Comparison of ENCODE assay signal across 1 cellular context in genomic region chr6:31822038-31822821, GRCh38.
TF ChIP-seq lines count a peak whose summit lies in the region.

No MANE protein-coding gene starts in this region.

TF ChIP-seq in SK-N-SH, 30 proteins besides CTCF, POLR2A, EP300 and RAD21 (continued from another document):
- no peak for TF ChIP-seq MXI1 (IDR thresholded peaks at IDR 0.05; ENCODE audit: low read depth, low read length)
- no peak for TF ChIP-seq RCOR1 (IDR thresholded peaks at IDR 0.05; ENCODE audit: low read length)
- TF ChIP-seq CHD2 (IDR thresholded peaks at IDR 0.05; ENCODE audit: low read length, partially characterized antibody): no peak
- TF ChIP-seq, protein P1, sequence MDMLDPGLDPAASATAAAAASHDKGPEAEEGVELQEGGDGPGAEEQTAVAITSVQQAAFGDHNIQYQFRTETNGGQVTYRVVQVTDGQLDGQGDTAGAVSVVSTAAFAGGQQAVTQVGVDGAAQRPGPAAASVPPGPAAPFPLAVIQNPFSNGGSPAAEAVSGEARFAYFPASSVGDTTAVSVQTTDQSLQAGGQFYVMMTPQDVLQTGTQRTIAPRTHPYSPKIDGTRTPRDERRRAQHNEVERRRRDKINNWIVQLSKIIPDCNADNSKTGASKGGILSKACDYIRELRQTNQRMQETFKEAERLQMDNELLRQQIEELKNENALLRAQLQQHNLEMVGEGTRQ (IDR thresholded peaks at IDR 0.05; ENCODE audit: borderline replicate concordance, low read depth, low read length): no peak
- TF ChIP-seq RXRA (IDR thresholded peaks at IDR 0.05; ENCODE audit: borderline replicate concordance, low read depth): no peak
- TF ChIP-seq, protein P2, sequence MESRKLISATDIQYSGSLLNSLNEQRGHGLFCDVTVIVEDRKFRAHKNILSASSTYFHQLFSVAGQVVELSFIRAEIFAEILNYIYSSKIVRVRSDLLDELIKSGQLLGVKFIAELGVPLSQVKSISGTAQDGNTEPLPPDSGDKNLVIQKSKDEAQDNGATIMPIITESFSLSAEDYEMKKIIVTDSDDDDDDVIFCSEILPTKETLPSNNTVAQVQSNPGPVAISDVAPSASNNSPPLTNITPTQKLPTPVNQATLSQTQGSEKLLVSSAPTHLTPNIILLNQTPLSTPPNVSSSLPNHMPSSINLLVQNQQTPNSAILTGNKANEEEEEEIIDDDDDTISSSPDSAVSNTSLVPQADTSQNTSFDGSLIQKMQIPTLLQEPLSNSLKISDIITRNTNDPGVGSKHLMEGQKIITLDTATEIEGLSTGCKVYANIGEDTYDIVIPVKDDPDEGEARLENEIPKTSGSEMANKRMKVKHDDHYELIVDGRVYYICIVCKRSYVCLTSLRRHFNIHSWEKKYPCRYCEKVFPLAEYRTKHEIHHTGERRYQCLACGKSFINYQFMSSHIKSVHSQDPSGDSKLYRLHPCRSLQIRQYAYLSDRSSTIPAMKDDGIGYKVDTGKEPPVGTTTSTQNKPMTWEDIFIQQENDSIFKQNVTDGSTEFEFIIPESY (IDR thresholded peaks at IDR 0.05; ENCODE audit: borderline replicate concordance, low read depth): no peak
- no peak for TF ChIP-seq GABPA (IDR thresholded peaks at IDR 0.05; ENCODE audit: low read depth)
- TF ChIP-seq GATA2 (CRISPR knock-in tag; IDR thresholded peaks at IDR 0.05): no peak
- TF ChIP-seq, protein P3, sequence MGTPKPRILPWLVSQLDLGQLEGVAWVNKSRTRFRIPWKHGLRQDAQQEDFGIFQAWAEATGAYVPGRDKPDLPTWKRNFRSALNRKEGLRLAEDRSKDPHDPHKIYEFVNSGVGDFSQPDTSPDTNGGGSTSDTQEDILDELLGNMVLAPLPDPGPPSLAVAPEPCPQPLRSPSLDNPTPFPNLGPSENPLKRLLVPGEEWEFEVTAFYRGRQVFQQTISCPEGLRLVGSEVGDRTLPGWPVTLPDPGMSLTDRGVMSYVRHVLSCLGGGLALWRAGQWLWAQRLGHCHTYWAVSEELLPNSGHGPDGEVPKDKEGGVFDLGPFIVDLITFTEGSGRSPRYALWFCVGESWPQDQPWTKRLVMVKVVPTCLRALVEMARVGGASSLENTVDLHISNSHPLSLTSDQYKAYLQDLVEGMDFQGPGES (IDR thresholded peaks at IDR 0.05; ENCODE audit: low read depth, low read length): no peak
- TF ChIP-seq SMC3 (IDR thresholded peaks at IDR 0.05; ENCODE audit: low read depth, low read length): no peak
- no peak for TF ChIP-seq MAX (IDR thresholded peaks at IDR 0.05; ENCODE audit: low read depth)
- no peak for TF ChIP-seq FOXM1 (IDR thresholded peaks at IDR 0.05; ENCODE audit: low read depth)
- no peak for TF ChIP-seq FOXJ3 (CRISPR knock-in tag; IDR thresholded peaks at IDR 0.05)
- no peak for TF ChIP-seq TCF12 (IDR thresholded peaks at IDR 0.05)
